In genomic region chr5:36606052-36606436, GRCh38 we compare ENCODE assay signal across 9 cellular contexts. TPM values are rescaled to one million over a fixed set of nuclear protein-coding genes. Genes with fewer than 3 reads are reported as not detected.
DNase-seq lines count a peak whose midpoint lies in the region; ATAC-seq and TF ChIP-seq lines count a peak whose summit lies in the region.
"Had no signal": no experiment of that assay in that cellular context is flagged by ENCODE, and none has a peak within 500 bp of the region (broad histone marks: within the 10 kb centered on the region; RNA-seq: fewer than 3 reads in every experiment).

No MANE protein-coding gene starts in this region.

- H3K4me3 ChIP-seq in astrocyte of the spinal cord (ENCODE audit: low read depth, low read length) (peak overlapping the region; percentile 91), right lobe of liver (peak overlapping the region; percentile 38 to 43 (median 41)), tibial artery (peak overlapping the region; percentile 49 to 55)

- no peak for DNase-seq in activated CD8-positive, alpha-beta memory T cell treated with anti-CD3 and anti-CD28 coated beads, Interleukin-2, amount 10 ng/mL, durations not matched to agents 7 days and 5 days
- DNase-seq in activated CD8-positive, alpha-beta memory T cell treated with anti-CD3 and anti-CD28 coated beads, Interleukin-2, amount 50 U/mL, for 4 hours = no peak
- DNase-seq in astrocyte of the spinal cord (ENCODE audit: low read depth, low spot score) (no peak), right lobe of liver (no peak), tibial artery (no peak), NCI-H774 (lab: John Stamatoyannopoulos, UW) (no peak), NCI-H2227 (lab: John Stamatoyannopoulos, UW; ENCODE audit: unreplicated experiment) (no peak)
- DNase-seq: NCI-H1105 had no signal

- H3K36me3 ChIP-seq in right lobe of liver (no peaks in the 10 kb centered on the region), tibial artery (no peaks in the 10 kb centered on the region)

- H3K9me3 ChIP-seq in right lobe of liver (no peaks in the 10 kb centered on the region), tibial artery (no peaks in the 10 kb centered on the region)

- WGBS in right lobe of liver (ENCODE audit: insufficient coverage, low coverage, low lambda C conversion rate, missing lambda C conversion rate) = 13% methylated on average over 11 of the region's 11 CpGs

- TF ChIP-seq POLR2A in right lobe of liver (IDR thresholded peaks at IDR 0.05) = no peak

- TF ChIP-seq CTCF in astrocyte of the spinal cord (IDR thresholded peaks at IDR 0.05; ENCODE audit: low read depth, low read length) = no peak
- no peak for TF ChIP-seq CTCF in right lobe of liver (IDR thresholded peaks at IDR 0.05)
- no peak for TF ChIP-seq CTCF in tibial artery (IDR thresholded peaks at IDR 0.05)

- no peaks in the 10 kb centered on the region for H3K36me3 Mint-ChIP-seq in activated CD8-positive, alpha-beta memory T cell treated with anti-CD3 and anti-CD28 coated beads, Interleukin-2, amount 10 ng/mL, durations not matched to agents 7 days and 5 days

- peaks cover 20% of the 10 kb centered on the region for H3K4me1 Mint-ChIP-seq in activated CD8-positive, alpha-beta memory T cell treated with anti-CD3 and anti-CD28 coated beads, Interleukin-2, amount 10 ng/mL, durations not matched to agents 7 days and 5 days

- no peaks in the 10 kb centered on the region for H3K4me1 ChIP-seq in right lobe of liver
- peaks cover 0 to 12% (median 5%) of the 10 kb centered on the region in 4 donors for H3K4me1 ChIP-seq in tibial artery

- no peak overlapping the region for H3K27ac Mint-ChIP-seq in activated CD8-positive, alpha-beta memory T cell treated with anti-CD3 and anti-CD28 coated beads, Interleukin-2, amount 10 ng/mL, durations not matched to agents 7 days and 5 days

- peaks cover 73% of the 10 kb centered on the region for H3K27me3 Mint-ChIP-seq in activated CD8-positive, alpha-beta memory T cell treated with anti-CD3 and anti-CD28 coated beads, Interleukin-2, amount 10 ng/mL, durations not matched to agents 7 days and 5 days

- CTCF ChIA-PET in activated CD8-positive, alpha-beta memory T cell treated with anti-CD3 and anti-CD28 coated beads, Interleukin-2, amount 10 ng/mL, durations not matched to agents 7 days and 5 days (lab: Charles Lee) = interaction anchor here (1.7 kb wide), 1 partner anchor 99 kb away, joined by 3 read pairs; no protein-coding TSS in a partner anchor

- in situ Hi-C loops in astrocyte of the spinal cord (cut with HindIII; ENCODE audit: low sequenced_read_pairs) = no loop called here

- H3K9me3 Mint-ChIP-seq in activated CD8-positive, alpha-beta memory T cell treated with anti-CD3 and anti-CD28 coated beads, Interleukin-2, amount 10 ng/mL, durations not matched to agents 7 days and 5 days (ENCODE audit: low read depth) = no peaks in the 10 kb centered on the region

- peak overlapping the region in 1 of 3 donors; percentile 20 for H3K27ac ChIP-seq in right lobe of liver
- peak overlapping the region; percentile 1 to 29 for H3K27ac ChIP-seq in tibial artery

- intact Hi-C loops in right lobe of liver (cut with DNase I) = no loop called here
- intact Hi-C loops in tibial artery (cut with DNase I; ENCODE audit: low total_unique reads) = no loop called here

- H3K4me3 Mint-ChIP-seq in activated CD8-positive, alpha-beta memory T cell treated with anti-CD3 and anti-CD28 coated beads, Interleukin-2, amount 10 ng/mL, durations not matched to agents 7 days and 5 days = peak overlapping the region; percentile 74

- ATAC-seq in activated CD8-positive, alpha-beta memory T cell treated with anti-CD3 and anti-CD28 coated beads, Interleukin-2, amount 10 ng/mL, durations not matched to agents 7 days and 5 days = no peak
- ATAC-seq in right lobe of liver (peak in 3 of 4 donors; percentile 25 to 34 (median 26)), GM19328 (IDR thresholded peaks at IDR 0.05; ENCODE audit: unreplicated experiment) (no peak)

- H3K27me3 ChIP-seq in right lobe of liver = peaks cover 0 to 4% of the 10 kb centered on the region in 2 donors
- peaks cover 0 to 5% of the 10 kb centered on the region in 2 donors for H3K27me3 ChIP-seq in tibial artery

RNA-seq across cellular contexts. Expression of gene SLC1A3, which starts 0.4 kb away (rescaled TPM):
- total RNA-seq in activated CD8-positive, alpha-beta memory T cell treated with anti-CD3 and anti-CD28 coated beads, Interleukin-2, amount 10 ng/mL, durations not matched to agents 7 days and 5 days = not detected
- total RNA-seq in right lobe of liver = 10 to 100 TPM in 1 of 6 experiments, 1 to 10 TPM in 5; 4.7 to 15.1 (median 6.1) TPM

Comparison
In these comparisons a context has a peak if more than half of its experiments do, and no peak if none do; other contexts are left out.
1. ATAC-seq: peak in right lobe of liver (3 of 4); none in activated CD8-positive, alpha-beta memory T cell treated with anti-CD3 and anti-CD28 coated beads, Interleukin-2, amount 10 ng/mL, durations not matched to agents 7 days and 5 days (single experiment) and GM19328 (single experiment).
2. H3K4me3 ChIP-seq: peak in every context shown above with its lines; median percentile 91 in astrocyte of the spinal cord; 52 in tibial artery; 41 in right lobe of liver.
3. RNA of gene SLC1A3, which starts 0.4 kb away (total RNA-seq): 4.7 to 15.1 TPM in right lobe of liver; not detected in activated CD8-positive, alpha-beta memory T cell treated with anti-CD3 and anti-CD28 coated beads, Interleukin-2, amount 10 ng/mL, durations not matched to agents 7 days and 5 days; every median in the first group is over 4 times any median in the second.